Comparison of ENCODE assay signal across 22 cellular contexts in the genomic region with DNA sequence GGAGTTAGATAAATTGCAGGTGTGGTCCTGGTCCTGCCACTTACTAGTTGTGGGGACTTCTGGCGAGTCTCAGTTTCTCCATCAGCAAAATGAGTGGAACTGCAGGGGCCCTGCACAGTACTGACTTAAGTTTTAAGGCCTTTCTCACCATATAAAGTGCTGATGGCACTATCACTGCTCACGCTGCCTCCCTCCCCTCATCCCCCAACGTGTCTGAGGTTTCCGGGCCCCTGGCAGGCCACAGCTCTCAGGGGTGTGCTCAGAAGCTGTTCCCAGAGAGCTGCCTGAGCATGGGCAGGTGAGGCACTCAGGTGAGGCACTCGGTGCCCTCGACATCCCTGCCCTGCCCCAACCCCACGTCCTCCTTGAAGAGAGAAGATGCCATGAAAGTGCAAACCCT.
DNase-seq lines count a peak whose midpoint lies in the region; ATAC-seq and TF ChIP-seq lines count a peak whose summit lies in the region.
"Had no signal": no experiment of that assay in that cellular context is flagged by ENCODE, and none has a peak within 500 bp of the region (broad histone marks: within the 10 kb centered on the region; RNA-seq: fewer than 3 reads in every experiment).

No MANE protein-coding gene starts in this region.

- no peaks in the 10 kb centered on the region for H4K20me1 ChIP-seq in OCI-LY1 (ENCODE audit: insufficient read depth, low read length)

- H3K4me2 ChIP-seq in OCI-LY1 (ENCODE audit: low read length) = no peak overlapping the region

- peaks cover 87% of the 10 kb centered on the region for H3K36me3 Mint-ChIP-seq in activated T-cell treated with anti-CD3 and anti-CD28 coated beads, Interleukin-2, amount 50 U/mL, for 24 hours (ENCODE audit: low read depth)
- peaks cover 12% of the 10 kb centered on the region for H3K36me3 Mint-ChIP-seq in endodermal cell (ENCODE audit: low read depth)
- peaks cover 76% of the 10 kb centered on the region for H3K36me3 Mint-ChIP-seq in stimulated activated memory B cell treated with anti-CD40 and anti-IgM and Interleukin-4, amounts not matched to agents 10 μg/mL and 1 μg/mL and 100 μg/mL, for 72 hours

- H2AFZ ChIP-seq in OCI-LY1 (ENCODE audit: low read length) = no peak overlapping the region

- H3F3A ChIP-seq in OCI-LY1 (ENCODE audit: insufficient read depth, low read length) = no peaks in the 10 kb centered on the region

- H3K9me3 ChIP-seq in OCI-LY1 (ENCODE audit: low read length) (no peaks in the 10 kb centered on the region), endodermal cell (ENCODE audit: control insufficient read depth, low read length) (no peaks in the 10 kb centered on the region)
- H3K9me3 ChIP-seq: SJCRH30, uterus had no signal

- peaks cover 80% of the 10 kb centered on the region for H3K36me3 ChIP-seq in OCI-LY1 (ENCODE audit: insufficient read depth, low read length)
- peaks cover 5% of the 10 kb centered on the region for H3K36me3 ChIP-seq in endodermal cell (ENCODE audit: control insufficient read depth, insufficient read depth, low read length)
- H3K36me3 ChIP-seq: uterus had no signal

- 85 to 100% methylated on average over 2 to 7 of the region's 7 CpGs for WGBS in endodermal cell (ENCODE audit: insufficient coverage in 1 of 2, insufficient read length in 1 of 2), 2 experiments

- H3K27ac ChIP-seq in OCI-LY1 (ENCODE audit: low read depth, low read length, poor library complexity, severe bottlenecking) (peak overlapping the region; percentile 9), endodermal cell (ENCODE audit: low read depth, low read length) (no peak overlapping the region)
- H3K27ac ChIP-seq: epithelial cell of prostate, SJCRH30, uterus had no signal

- H3K4me1 Mint-ChIP-seq in activated T-cell treated with anti-CD3 and anti-CD28 coated beads, Interleukin-2, amount 50 U/mL, for 24 hours (ENCODE audit: low read depth) = peaks cover 55% of the 10 kb centered on the region
- peaks cover 17% of the 10 kb centered on the region for H3K4me1 Mint-ChIP-seq in endodermal cell
- H3K4me1 Mint-ChIP-seq in stimulated activated memory B cell treated with anti-CD40 and anti-IgM and Interleukin-4, amounts not matched to agents 10 μg/mL and 1 μg/mL and 100 μg/mL, for 72 hours = peaks cover 70% of the 10 kb centered on the region

- H3K9ac ChIP-seq in OCI-LY1 (ENCODE audit: low read length) = no peak overlapping the region
- no peak overlapping the region for H3K9ac ChIP-seq in endodermal cell (ENCODE audit: extremely low read depth, low read length, poor library complexity, severe bottlenecking)

- H3K4me1 ChIP-seq in OCI-LY1 (ENCODE audit: insufficient read depth, low read length, severe bottlenecking) = peaks cover 29% of the 10 kb centered on the region
- no peaks in the 10 kb centered on the region for H3K4me1 ChIP-seq in endodermal cell (ENCODE audit: control insufficient read depth, insufficient read depth, low read length)
- H3K4me1 ChIP-seq: uterus had no signal

- DNase-seq in activated T-cell treated with anti-CD3 and anti-CD28 coated beads, Interleukin-2, amount 50 U/mL, for 24 hours = no peak
- no peak for DNase-seq in activated T-cell treated with anti-CD3 and anti-CD28 coated beads, Interleukin-2, amount 50 U/mL, for 1 hour
- DNase-seq in endodermal cell (no peak), erythroblast (lab: John Stamatoyannopoulos, UW) (no peak), H4 (ENCODE audit: low spot score) (no peak), GOT3 (lab: John Stamatoyannopoulos, UW) (no peak)
- DNase-seq: Calu3; HCEC 1CT; left cardiac atrium; NCI-H1048; NCI-H1694 treated with DMSO at 0.1 percent for 48 hours; NCI-H2171; NCI-H524 treated with DMSO at 0.1 percent for 48 hours; NK-92 treated with Interleukin-12 subunit alpha and Interleukin-12 subunit beta, amount 100 ng/mL, for 24 hours; occipital lobe; SJCRH30; uterus had no signal

- TF ChIP-seq CTCF in OCI-LY1 (IDR thresholded peaks at IDR 0.05; ENCODE audit: low read length) (no peak), endodermal cell (conservative IDR thresholded peaks at IDR 0.05) (no peak)

- H3K4me3 ChIP-seq in OCI-LY1 (ENCODE audit: low read depth, low read length, poor library complexity, severe bottlenecking) (no peak overlapping the region), endodermal cell (ENCODE audit: low read length) (no peak overlapping the region)
- H3K4me3 ChIP-seq: SJCRH30, uterus had no signal

- H3K27me3 ChIP-seq in OCI-LY1 (ENCODE audit: insufficient read depth, low read length) = no peaks in the 10 kb centered on the region
- H3K27me3 ChIP-seq in endodermal cell (ENCODE audit: control insufficient read depth, insufficient read depth, low read length, poor library complexity, severe bottlenecking) = no peaks in the 10 kb centered on the region
- H3K27me3 ChIP-seq: SJCRH30, uterus had no signal

- no peak overlapping the region for H3K4me3 Mint-ChIP-seq in activated T-cell treated with anti-CD3 and anti-CD28 coated beads, Interleukin-2, amount 50 U/mL, for 24 hours
- no peak overlapping the region for H3K4me3 Mint-ChIP-seq in endodermal cell
- no peak overlapping the region for H3K4me3 Mint-ChIP-seq in stimulated activated memory B cell treated with anti-CD40 and anti-IgM and Interleukin-4, amounts not matched to agents 10 μg/mL and 1 μg/mL and 100 μg/mL, for 72 hours
- H3K4me3 Mint-ChIP-seq: B cell; T-helper 1 cell treated with Interleukin-12 subunit alpha and Interleukin-12 subunit beta and Interleukin-4 antibody, amounts not matched to agents 30 μg/mL and 1 μg/mL, for 36 hours had no signal

- H3K79me2 ChIP-seq in OCI-LY1 (ENCODE audit: insufficient read depth, low read length) = no peaks in the 10 kb centered on the region

- no peak for ATAC-seq in stimulated activated memory B cell treated with anti-CD40 and anti-IgM and Interleukin-4, amounts not matched to agents 10 μg/mL and 1 μg/mL and 100 μg/mL, for 72 hours
- ATAC-seq: left cardiac atrium had no signal

- H3K27ac Mint-ChIP-seq in activated T-cell treated with anti-CD3 and anti-CD28 coated beads, Interleukin-2, amount 50 U/mL, for 24 hours = peak overlapping the region; percentile 70
- H3K27ac Mint-ChIP-seq in endodermal cell = peak overlapping the region; percentile 68
- H3K27ac Mint-ChIP-seq in stimulated activated memory B cell treated with anti-CD40 and anti-IgM and Interleukin-4, amounts not matched to agents 10 μg/mL and 1 μg/mL and 100 μg/mL, for 72 hours = peak overlapping the region; percentile 79
- H3K27ac Mint-ChIP-seq: B cell; T-helper 1 cell treated with Interleukin-12 subunit alpha and Interleukin-12 subunit beta and Interleukin-4 antibody, amounts not matched to agents 30 μg/mL and 1 μg/mL, for 36 hours had no signal

- no peak for TF ChIP-seq POLR2A in erythroblast (IDR thresholded peaks at IDR 0.05; ENCODE audit: low read length)

- no peaks in the 10 kb centered on the region for H3K9me3 Mint-ChIP-seq in activated T-cell treated with anti-CD3 and anti-CD28 coated beads, Interleukin-2, amount 50 U/mL, for 24 hours
- no peaks in the 10 kb centered on the region for H3K9me3 Mint-ChIP-seq in endodermal cell
- H3K9me3 Mint-ChIP-seq in stimulated activated memory B cell treated with anti-CD40 and anti-IgM and Interleukin-4, amounts not matched to agents 10 μg/mL and 1 μg/mL and 100 μg/mL, for 72 hours = no peaks in the 10 kb centered on the region
- H3K9me3 Mint-ChIP-seq: T-helper 1 cell treated with Interleukin-12 subunit alpha and Interleukin-12 subunit beta and Interleukin-4 antibody, amounts not matched to agents 30 μg/mL and 1 μg/mL, for 36 hours had no signal

- H3K9me2 ChIP-seq in OCI-LY1 (ENCODE audit: low read depth, low read length) = no peaks in the 10 kb centered on the region

- no peaks in the 10 kb centered on the region for H3K27me3 Mint-ChIP-seq in activated T-cell treated with anti-CD3 and anti-CD28 coated beads, Interleukin-2, amount 50 U/mL, for 24 hours
- H3K27me3 Mint-ChIP-seq in endodermal cell (ENCODE audit: insufficient read depth) = no peaks in the 10 kb centered on the region
- no peaks in the 10 kb centered on the region for H3K27me3 Mint-ChIP-seq in stimulated activated memory B cell treated with anti-CD40 and anti-IgM and Interleukin-4, amounts not matched to agents 10 μg/mL and 1 μg/mL and 100 μg/mL, for 72 hours
- H3K27me3 Mint-ChIP-seq: B cell had no signal
